Comparison of ENCODE assay signal across 11 cellular contexts in the genomic region with DNA sequence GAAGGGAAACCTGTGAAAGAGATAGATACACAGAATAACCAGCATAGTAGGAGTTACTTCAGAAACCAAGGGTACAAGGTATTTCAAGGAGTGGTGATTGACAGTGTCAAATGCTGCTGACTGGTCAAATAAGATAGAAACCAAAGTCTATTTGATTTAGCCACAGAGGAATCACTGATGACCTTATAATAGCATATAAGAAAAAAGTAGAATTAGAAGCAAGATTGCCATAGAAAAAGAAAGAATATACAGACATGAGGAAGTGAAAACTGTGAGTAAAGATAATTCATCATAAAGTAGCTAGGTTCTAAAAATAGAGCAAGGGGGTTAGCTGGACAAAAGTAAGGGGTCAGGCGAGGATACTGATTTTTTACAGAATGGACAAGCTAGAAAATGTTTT. TPM values are rescaled to one million over a fixed set of nuclear protein-coding genes. Genes with fewer than 3 reads are reported as not detected.
DNase-seq lines count a peak whose midpoint lies in the region; ATAC-seq, FAIRE-seq and TF ChIP-seq lines count a peak whose summit lies in the region.
"Had no signal": no experiment of that assay in that cellular context is flagged by ENCODE, and none has a peak within 500 bp of the region (broad histone marks: within the 10 kb centered on the region; RNA-seq: fewer than 3 reads in every experiment).

No MANE protein-coding gene starts in this region.

- no peak overlapping the region for H2AFZ ChIP-seq in OCI-LY3 (ENCODE audit: low read depth, low read length)

- H3K4me3 ChIP-seq in GM06990 (replicated peaks; ENCODE audit: low read depth, low read length) = no peak overlapping the region
- peak overlapping the region; percentile 29 for H3K4me3 ChIP-seq in OCI-LY3 (ENCODE audit: low read length)
- no peak overlapping the region for H3K4me3 ChIP-seq in ascending aorta
- H3K4me3 ChIP-seq: testis had no signal

- peaks cover 33% of the 10 kb centered on the region for H3K4me1 ChIP-seq in OCI-LY3 (ENCODE audit: low read length)
- peaks cover 0 to 3% of the 10 kb centered on the region in 2 donors for H3K4me1 ChIP-seq in ascending aorta

- peaks cover 87% of the 10 kb centered on the region for H3K79me2 ChIP-seq in OCI-LY3 (ENCODE audit: low read length)

- FAIRE-seq in urothelium cell line (lab: Jason Lieb, UNC) = no peak
- FAIRE-seq: TTC549 had no signal

- TF ChIP-seq CTCF in GM06990 (IDR thresholded peaks at IDR 0.05; ENCODE audit: insufficient read depth, low read length, poor library complexity, severe bottlenecking) = no peak
- TF ChIP-seq CTCF in OCI-LY3 (IDR thresholded peaks at IDR 0.05; ENCODE audit: low read depth, low read length) = no peak
- no peak for TF ChIP-seq CTCF in ascending aorta (IDR thresholded peaks at IDR 0.05)

- H3K4me2 ChIP-seq in OCI-LY3 (ENCODE audit: low read length) = peak overlapping the region; percentile 63

- intact Hi-C loops in ascending aorta (cut with DNase I) = no loop called here

- peak overlapping the region; percentile 44 for H3K9ac ChIP-seq in OCI-LY3 (ENCODE audit: low read length)

- H3K9me3 ChIP-seq in OCI-LY3 (ENCODE audit: insufficient read depth, low read length) (0 out of 2 replicates have a peak, but pooled peaks cover under 1% of the 10 kb centered on the region), ascending aorta (peaks cover 0 to 7% of the 10 kb centered on the region in 2 donors)
- H3K9me3 ChIP-seq: testis had no signal

- H3K36me3 ChIP-seq in GM06990 (ENCODE audit: control insufficient read depth, insufficient read depth, low read length) = no peaks in the 10 kb centered on the region
- H3K36me3 ChIP-seq in OCI-LY3 (replicated peaks; ENCODE audit: low read depth, low read length) = peaks cover 14% of the 10 kb centered on the region
- peaks cover 0 to 6% of the 10 kb centered on the region in 2 donors for H3K36me3 ChIP-seq in ascending aorta

- H3K27ac ChIP-seq in OCI-LY3 (ENCODE audit: low read length) = peak overlapping the region; percentile 71
- no peak overlapping the region for H3K27ac ChIP-seq in ascending aorta
- H3K27ac ChIP-seq: testis had no signal

- ATAC-seq in GM19438 (IDR thresholded peaks at IDR 0.05; ENCODE audit: low read depth, unreplicated experiment) (peak; percentile 63), HG02973 (IDR thresholded peaks at IDR 0.05; ENCODE audit: unreplicated experiment) (peak; percentile 61)

- DNase-seq in GM06990 (ENCODE audit: extremely low read depth, insufficient read length) = peak; percentile 18
- no peak for DNase-seq in Kasumi-1 (lab: John Stamatoyannopoulos, UW)
- no peak for DNase-seq in ascending aorta (ENCODE audit: low spot score in 2 of 2)
- no peak for DNase-seq in urothelium cell line (ENCODE audit: low spot score)
- DNase-seq in activated CD4-positive, CD25-positive, alpha-beta regulatory T cell (lab: John Stamatoyannopoulos, UW) = no peak
- DNase-seq: CD4-positive, alpha-beta memory T cell; testis had no signal

- no peaks in the 10 kb centered on the region for H3K27me3 ChIP-seq in GM06990 (replicated peaks; ENCODE audit: control insufficient read depth, insufficient read depth, low read length)
- H3K27me3 ChIP-seq in OCI-LY3 (ENCODE audit: low read depth, low read length) = no peaks in the 10 kb centered on the region
- H3K27me3 ChIP-seq in ascending aorta = no peaks in the 10 kb centered on the region
- H3K27me3 ChIP-seq: testis had no signal

- H4K20me1 ChIP-seq in OCI-LY3 (ENCODE audit: insufficient read depth, low read length) = peaks cover 11% of the 10 kb centered on the region; the same call in 1 of the 2 replicates

RNA-seq across cellular contexts. Expression of a gene that starts 14.2 kb away (rescaled TPM):
- 24.4 TPM for total RNA-seq in ascending aorta
